In genomic region chr2:11498543-11499034, GRCh38 we compare ENCODE assay signal across 2 cellular contexts.
TF ChIP-seq lines count a peak whose summit lies in the region.

No MANE protein-coding gene starts in this region.

TF ChIP-seq in SK-N-SH treated with all-trans-retinoic acid at 6 μM for 48 hours, 23 proteins besides CTCF, POLR2A, EP300 and RAD21 (continued from another document):
- no peak for TF ChIP-seq CSRNP3 (CRISPR knock-in tag; IDR thresholded peaks at IDR 0.05)
- TF ChIP-seq CSDC2 (CRISPR knock-in tag; IDR thresholded peaks at IDR 0.05): no peak
- no peak for TF ChIP-seq TCF4 (CRISPR knock-in tag; IDR thresholded peaks at IDR 0.05; ENCODE audit: borderline replicate concordance)
- no peak for TF ChIP-seq ZFP3 (CRISPR knock-in tag; IDR thresholded peaks at IDR 0.05)
- no peak for TF ChIP-seq ZNF565 (CRISPR knock-in tag; conservative IDR thresholded peaks at IDR 0.05; ENCODE audit: low read depth)
- no peak for TF ChIP-seq GLIS3 (CRISPR knock-in tag; IDR thresholded peaks at IDR 0.05)
- TF ChIP-seq TOX (CRISPR knock-in tag; IDR thresholded peaks at IDR 0.05; ENCODE audit: borderline replicate concordance): no peak
- no peak for TF ChIP-seq PPARA (CRISPR knock-in tag; IDR thresholded peaks at IDR 0.05; ENCODE audit: borderline replicate concordance)
- no peak for TF ChIP-seq OSR1 (CRISPR knock-in tag; IDR thresholded peaks at IDR 0.05)
- no peak for TF ChIP-seq PATZ1 (CRISPR knock-in tag; IDR thresholded peaks at IDR 0.05; ENCODE audit: borderline replicate concordance)
- TF ChIP-seq ZC3H10 (CRISPR knock-in tag; IDR thresholded peaks at IDR 0.05): no peak
- TF ChIP-seq BACH2 (CRISPR knock-in tag; IDR thresholded peaks at IDR 0.05; ENCODE audit: borderline replicate concordance): no peak

TF ChIP-seq in GM23338, 12 proteins besides CTCF, POLR2A, EP300 and RAD21 (continued from another document):
- TF ChIP-seq ETS1 (IDR thresholded peaks at IDR 0.05) (no peak), ZNF114 (CRISPR knock-in tag; IDR thresholded peaks at IDR 0.05) (no peak), ZNF331 (CRISPR knock-in tag; IDR thresholded peaks at IDR 0.05; ENCODE audit: low read depth) (no peak), EZH2 (IDR thresholded peaks at IDR 0.05; ENCODE audit: low read depth, unreplicated experiment) (no peak), STAT1 (IDR thresholded peaks at IDR 0.05; ENCODE audit: unreplicated experiment) (no peak)
